21 cellular contexts compared by ENCODE assay signal in the genomic region with DNA sequence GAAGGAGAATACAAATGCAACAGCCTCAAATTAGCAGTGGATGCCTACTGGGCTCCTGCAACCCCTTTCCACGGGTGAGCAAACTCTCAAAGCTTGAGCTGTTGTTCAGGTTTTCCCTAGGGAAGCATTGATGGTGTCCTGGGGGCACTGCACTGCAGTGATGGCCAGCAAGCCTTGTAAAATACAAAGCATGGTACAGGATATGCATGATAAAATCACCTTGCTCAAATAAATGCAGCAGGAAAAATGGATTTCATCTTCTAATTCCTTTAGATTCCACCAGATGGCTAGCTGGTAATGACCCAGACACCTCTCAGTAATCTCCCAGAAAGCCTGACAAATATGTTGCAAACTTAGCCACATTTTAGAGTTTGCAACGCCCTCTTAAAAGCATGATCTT.
DNase-seq lines count a peak whose midpoint lies in the region; ATAC-seq and TF ChIP-seq lines count a peak whose summit lies in the region.
"Had no signal": no experiment of that assay in that cellular context is flagged by ENCODE, and none has a peak within 500 bp of the region (broad histone marks: within the 10 kb centered on the region; RNA-seq: fewer than 3 reads in every experiment).

No MANE protein-coding gene starts in this region.

- no peak overlapping the region for H3K4me3 Mint-ChIP-seq in activated T-helper 17 cell treated with anti-CD3 and anti-CD28 coated beads, Interleukin-2, amount 50 U/mL, for 72 hours
- H3K4me3 Mint-ChIP-seq: CD8-positive, alpha-beta memory T cell; HFFc6 had no signal

- peaks cover 4% of the 10 kb centered on the region for H3K9me3 Mint-ChIP-seq in activated T-helper 17 cell treated with anti-CD3 and anti-CD28 coated beads, Interleukin-2, amount 50 U/mL, for 72 hours

- DNase-seq in NCI-H82 (lab: John Stamatoyannopoulos, UW) (peak; percentile 60), NCI-H82 treated with DMSO at 0.1 percent for 48 hours (lab: John Stamatoyannopoulos, UW; ENCODE audit: unreplicated experiment) (no peak), NCI-H524 treated with DMSO at 0.1 percent for 48 hours (lab: John Stamatoyannopoulos, UW) (peak; percentile 6), NK-92 (lab: John Stamatoyannopoulos, UW; ENCODE audit: unreplicated experiment) (no peak)
- DNase-seq in activated CD8-positive, alpha-beta memory T cell treated with anti-CD3 and anti-CD28 coated beads, Interleukin-2, amount 50 U/mL, for 4 hours: no peak
- DNase-seq: CD8-positive, alpha-beta memory T cell; DMS79 treated with DMSO at 0.1 percent for 48 hours; HFFc6; KBM-7; NCI-H1436; NCI-H1930; NCI-H2171; NK-92 treated with Interleukin-12 subunit alpha and Interleukin-12 subunit beta, amount 100 ng/mL, for 24 hours; SHP77; T-helper 1 cell had no signal

- no peak overlapping the region for H3K27ac Mint-ChIP-seq in activated T-helper 17 cell treated with anti-CD3 and anti-CD28 coated beads, Interleukin-2, amount 50 U/mL, for 72 hours
- H3K27ac Mint-ChIP-seq: CD8-positive, alpha-beta memory T cell; HFFc6 had no signal

- no peaks in the 10 kb centered on the region for H3K36me3 Mint-ChIP-seq in activated T-helper 17 cell treated with anti-CD3 and anti-CD28 coated beads, Interleukin-2, amount 50 U/mL, for 72 hours (ENCODE audit: low read depth)
- H3K36me3 Mint-ChIP-seq: CD8-positive, alpha-beta memory T cell had no signal

- peak overlapping the region; percentile 63 for H3K27ac ChIP-seq in VCaP
- H3K27ac ChIP-seq: A549; BLaER1 treated with 17β-estradiol and CSF1 and Interleukin-3, amounts not matched to agents 10 nM and 100 nM had no signal

- ATAC-seq in activated T-helper 17 cell treated with anti-CD3 and anti-CD28 coated beads, Interleukin-2, amount 50 U/mL, for 72 hours (replicated peaks): no peak
- no peak for ATAC-seq in HG02870 (IDR thresholded peaks at IDR 0.05; ENCODE audit: unreplicated experiment)
- ATAC-seq: A549, HepG2 had no signal

- TF ChIP-seq CTCF in VCaP (conservative IDR thresholded peaks at IDR 0.05): peak; percentile 55

- H3K4me1 Mint-ChIP-seq in activated T-helper 17 cell treated with anti-CD3 and anti-CD28 coated beads, Interleukin-2, amount 50 U/mL, for 72 hours: no peaks in the 10 kb centered on the region
- H3K4me1 Mint-ChIP-seq: CD8-positive, alpha-beta memory T cell had no signal

- H3K27me3 Mint-ChIP-seq in activated T-helper 17 cell treated with anti-CD3 and anti-CD28 coated beads, Interleukin-2, amount 50 U/mL, for 72 hours: no peaks in the 10 kb centered on the region
- H3K27me3 Mint-ChIP-seq: CD8-positive, alpha-beta memory T cell had no signal

Comparison
In these comparisons a context has a peak if more than half of its experiments do, and no peak if none do; other contexts are left out.
1. DNase-seq: peak in NCI-H82 (single experiment) and NCI-H524 treated with DMSO at 0.1 percent for 48 hours (single experiment); none in NCI-H82 treated with DMSO at 0.1 percent for 48 hours (single experiment), NK-92 (single experiment) and activated CD8-positive, alpha-beta memory T cell treated with anti-CD3 and anti-CD28 coated beads, Interleukin-2, amount 50 U/mL, for 4 hours (single experiment).